14 cellular contexts compared by ENCODE assay signal in genomic region chrX:129760155-129760554, GRCh38. TPM values are rescaled to one million over a fixed set of nuclear protein-coding genes. Genes with fewer than 3 reads are reported as not detected.
DNase-seq lines count a peak whose midpoint lies in the region; ATAC-seq and TF ChIP-seq lines count a peak whose summit lies in the region.
"Had no signal": no experiment of that assay in that cellular context is flagged by ENCODE, and none has a peak within 500 bp of the region (broad histone marks: within the 10 kb centered on the region; RNA-seq: fewer than 3 reads in every experiment).

No MANE protein-coding gene starts in this region.

- H3K4me1 ChIP-seq in PC-3 (ENCODE audit: insufficient read depth, low read length), result no peaks in the 10 kb centered on the region
- H3K4me1 ChIP-seq in SJCRH30, result no peaks in the 10 kb centered on the region; the same call in 1 of the 2 replicates
- H3K4me1 ChIP-seq: A549, transverse colon had no signal

- no TSS peak for BruUV-seq in PC-3 (replicated peaks; lab: Mats Ljungman, UMichigan)

- H3K27me3 ChIP-seq in PC-3 (ENCODE audit: low read length) (no peaks in the 10 kb centered on the region), SJCRH30 (no peaks in the 10 kb centered on the region)
- H3K27me3 ChIP-seq: transverse colon had no signal

- H4K20me1 ChIP-seq in PC-3 (ENCODE audit: low read length), result no peaks in the 10 kb centered on the region

- H3K4me3 Mint-ChIP-seq in activated CD4-positive, alpha-beta T cell treated with anti-CD3 and anti-CD28 coated beads, Interleukin-2, amount 10 ng/mL, durations not matched to agents 24 days and 14 days, result peak overlapping the region; percentile 12
- no peak overlapping the region for H3K4me3 Mint-ChIP-seq in dendritic cell treated with granulocyte-macrophage colony-stimulating factor and Interleukin-4, amounts not matched to agents 40 ng/mL and 50 ng/mL, for 4 days
- H3K4me3 Mint-ChIP-seq in stimulated activated memory B cell treated with anti-CD40 and anti-IgM and Interleukin-4, amounts not matched to agents 10 μg/mL and 1 μg/mL and 100 μg/mL, for 72 hours, result no peak overlapping the region

- ATAC-seq in PC-3 (peak; percentile 16; the same call in 1 of the 2 replicates), HG02763 (IDR thresholded peaks at IDR 0.05; ENCODE audit: unreplicated experiment) (no peak), HG03520 (IDR thresholded peaks at IDR 0.05; ENCODE audit: unreplicated experiment) (no peak)
- ATAC-seq in stimulated activated memory B cell treated with anti-CD40 and anti-IgM and Interleukin-4, amounts not matched to agents 10 μg/mL and 1 μg/mL and 100 μg/mL, for 72 hours, result no peak

- intact Hi-C loops in activated CD4-positive, alpha-beta T cell treated with anti-CD3 and anti-CD28 coated beads, Interleukin-2, amount 10 ng/mL, durations not matched to agents 24 days and 14 days (cut with micrococcal nuclease), result loop anchor here (1.0 kb wide), 1 partner anchor 9 kb away; no protein-coding TSS in a partner anchor
- intact Hi-C loops in PC-3 (cut with micrococcal nuclease), result no loop called here
- intact Hi-C loops in dendritic cell treated with granulocyte-macrophage colony-stimulating factor and Interleukin-4, amounts not matched to agents 40 ng/mL and 50 ng/mL, for 4 days (cut with micrococcal nuclease), result no loop called here

- H3K27me3 Mint-ChIP-seq in activated CD4-positive, alpha-beta T cell treated with anti-CD3 and anti-CD28 coated beads, Interleukin-2, amount 10 ng/mL, durations not matched to agents 24 days and 14 days, result no peaks in the 10 kb centered on the region
- no peaks in the 10 kb centered on the region for H3K27me3 Mint-ChIP-seq in dendritic cell treated with granulocyte-macrophage colony-stimulating factor and Interleukin-4, amounts not matched to agents 40 ng/mL and 50 ng/mL, for 4 days
- H3K27me3 Mint-ChIP-seq in stimulated activated memory B cell treated with anti-CD40 and anti-IgM and Interleukin-4, amounts not matched to agents 10 μg/mL and 1 μg/mL and 100 μg/mL, for 72 hours, result no peaks in the 10 kb centered on the region

- no peaks in the 10 kb centered on the region for H3K36me3 ChIP-seq in PC-3 (ENCODE audit: low read depth, low read length)
- H3K36me3 ChIP-seq in SJCRH30, result no peaks in the 10 kb centered on the region
- H3K36me3 ChIP-seq: transverse colon had no signal

- CTCF ChIA-PET in PC-3 (lab: Charles Lee), result no interaction called here

- H3K27ac ChIP-seq in PC-3 (ENCODE audit: low read length) (no peak overlapping the region), SJCRH30 (no peak overlapping the region)
- H3K27ac ChIP-seq: A549, transverse colon had no signal

- peaks cover 37% of the 10 kb centered on the region for H3K4me1 Mint-ChIP-seq in activated CD4-positive, alpha-beta T cell treated with anti-CD3 and anti-CD28 coated beads, Interleukin-2, amount 10 ng/mL, durations not matched to agents 24 days and 14 days
- H3K4me1 Mint-ChIP-seq in dendritic cell treated with granulocyte-macrophage colony-stimulating factor and Interleukin-4, amounts not matched to agents 40 ng/mL and 50 ng/mL, for 4 days (ENCODE audit: low read depth), result peaks cover 70% of the 10 kb centered on the region
- H3K4me1 Mint-ChIP-seq in stimulated activated memory B cell treated with anti-CD40 and anti-IgM and Interleukin-4, amounts not matched to agents 10 μg/mL and 1 μg/mL and 100 μg/mL, for 72 hours, result peaks cover 47% of the 10 kb centered on the region

- no peak overlapping the region for H3K4me3 ChIP-seq in PC-3 (ENCODE audit: low read length)
- no peak overlapping the region for H3K4me3 ChIP-seq in SJCRH30
- H3K4me3 ChIP-seq: A549, transverse colon had no signal

- no peak overlapping the region for H2AFZ ChIP-seq in PC-3 (ENCODE audit: low read length)

- no peak for TF ChIP-seq CTCF in PC-3 (conservative IDR thresholded peaks at IDR 0.05; ENCODE audit: low read depth, low read length)

- no peaks in the 10 kb centered on the region for H3K9me3 Mint-ChIP-seq in activated CD4-positive, alpha-beta T cell treated with anti-CD3 and anti-CD28 coated beads, Interleukin-2, amount 10 ng/mL, durations not matched to agents 24 days and 14 days
- no peaks in the 10 kb centered on the region for H3K9me3 Mint-ChIP-seq in dendritic cell treated with granulocyte-macrophage colony-stimulating factor and Interleukin-4, amounts not matched to agents 40 ng/mL and 50 ng/mL, for 4 days
- H3K9me3 Mint-ChIP-seq in stimulated activated memory B cell treated with anti-CD40 and anti-IgM and Interleukin-4, amounts not matched to agents 10 μg/mL and 1 μg/mL and 100 μg/mL, for 72 hours, result no peaks in the 10 kb centered on the region

- DNase-seq in activated CD4-positive, alpha-beta T cell treated with anti-CD3 and anti-CD28 coated beads, Interleukin-2, amount 10 ng/mL, durations not matched to agents 24 days and 14 days, result no peak
- no peak for DNase-seq in activated CD4-positive, alpha-beta T cell treated with anti-CD3 and anti-CD28 coated beads for 1 hour
- DNase-seq in PC-3 (no peak), SJCRH30 (no peak)
- DNase-seq: NCI-H2081 treated with DMSO at 0.1 percent for 48 hours, SK-N-SH had no signal

- POLR2A ChIA-PET in PC-3 (lab: Charles Lee; ENCODE audit: unreplicated experiment), result no interaction called here

- no peak overlapping the region for H3K9ac ChIP-seq in PC-3 (ENCODE audit: low read length)
- H3K9ac ChIP-seq: SK-N-SH had no signal

- H3K27ac Mint-ChIP-seq in activated CD4-positive, alpha-beta T cell treated with anti-CD3 and anti-CD28 coated beads, Interleukin-2, amount 10 ng/mL, durations not matched to agents 24 days and 14 days, result peak overlapping the region; percentile 93
- peak overlapping the region; percentile 96 for H3K27ac Mint-ChIP-seq in dendritic cell treated with granulocyte-macrophage colony-stimulating factor and Interleukin-4, amounts not matched to agents 40 ng/mL and 50 ng/mL, for 4 days
- peak overlapping the region; percentile 92 for H3K27ac Mint-ChIP-seq in stimulated activated memory B cell treated with anti-CD40 and anti-IgM and Interleukin-4, amounts not matched to agents 10 μg/mL and 1 μg/mL and 100 μg/mL, for 72 hours

- no peaks in the 10 kb centered on the region for H3F3A ChIP-seq in PC-3 (ENCODE audit: low read length, unreplicated experiment)

- H3K79me2 ChIP-seq in PC-3 (ENCODE audit: low read length), result no peaks in the 10 kb centered on the region

- peaks cover 2% of the 10 kb centered on the region for H3K36me3 Mint-ChIP-seq in activated CD4-positive, alpha-beta T cell treated with anti-CD3 and anti-CD28 coated beads, Interleukin-2, amount 10 ng/mL, durations not matched to agents 24 days and 14 days (ENCODE audit: low read depth)
- no peaks in the 10 kb centered on the region for H3K36me3 Mint-ChIP-seq in dendritic cell treated with granulocyte-macrophage colony-stimulating factor and Interleukin-4, amounts not matched to agents 40 ng/mL and 50 ng/mL, for 4 days (ENCODE audit: low read depth)
- H3K36me3 Mint-ChIP-seq in stimulated activated memory B cell treated with anti-CD40 and anti-IgM and Interleukin-4, amounts not matched to agents 10 μg/mL and 1 μg/mL and 100 μg/mL, for 72 hours, result no peaks in the 10 kb centered on the region

- no peaks in the 10 kb centered on the region for H3K9me2 ChIP-seq in PC-3 (replicated peaks; ENCODE audit: low read length)
- H3K9me2 ChIP-seq: SK-N-SH had no signal

- H3K4me2 ChIP-seq in PC-3 (ENCODE audit: low read length), result no peak overlapping the region
- H3K4me2 ChIP-seq: A549, SK-N-SH had no signal

- H3K9me3 ChIP-seq in PC-3 (ENCODE audit: low read length) (no peaks in the 10 kb centered on the region), SJCRH30 (replicated peaks) (no peaks in the 10 kb centered on the region)
- H3K9me3 ChIP-seq: A549, SK-N-SH, transverse colon had no signal

RNA-seq across cellular contexts. Expression of gene SASH3, which starts 19.6 kb away (rescaled TPM):
- total RNA-seq in activated CD4-positive, alpha-beta T cell treated with anti-CD3 and anti-CD28 coated beads, Interleukin-2, amount 10 ng/mL, durations not matched to agents 24 days and 14 days, result 115 and 116 TPM in 2 replicates
- not detected in 2 replicates for total RNA-seq in PC-3 (2014; rRNA removed)
- total RNA-seq in SJCRH30 (2014; rRNA removed; shearing (Covaris generic)), result 0.05 TPM in 1 of 2 replicates, not detected in the other
- total RNA-seq: LHCN-M2, myocyte had no signal

RNA-seq across cellular contexts. Expression of gene XPNPEP2, which starts 21.4 kb away (rescaled TPM):
- 0.24 and 0.28 TPM in 2 replicates for total RNA-seq in activated CD4-positive, alpha-beta T cell treated with anti-CD3 and anti-CD28 coated beads, Interleukin-2, amount 10 ng/mL, durations not matched to agents 24 days and 14 days
- total RNA-seq in PC-3 (2014; rRNA removed), result not detected in 2 replicates
- total RNA-seq in SJCRH30 (2014; rRNA removed; shearing (Covaris generic)), result 0.14 and 0.25 TPM in 2 replicates
- total RNA-seq: LHCN-M2, myocyte had no signal

Comparison
In these comparisons a context has a peak if more than half of its experiments do, and no peak if none do; other contexts are left out.
1. RNA of gene SASH3, which starts 19.6 kb away (total RNA-seq): 115 to 116 TPM in activated CD4-positive, alpha-beta T cell treated with anti-CD3 and anti-CD28 coated beads, Interleukin-2, amount 10 ng/mL, durations not matched to agents 24 days and 14 days; not detected in PC-3 and 0.05 TPM in SJCRH30; every median in the first group is over 100 times any median in the second.
2. Peak in every context shown above with its lines, with median percentiles within 50 percentile points of each other: H3K27ac Mint-ChIP-seq.